ENCODE assay signal across 14 cellular contexts in genomic region chr4:159195400-159195799, GRCh38.
"Had no signal": no experiment of that assay in that cellular context is flagged by ENCODE, and none has a peak within 500 bp of the region (broad histone marks: within the 10 kb centered on the region; RNA-seq: fewer than 3 reads in every experiment).

No MANE protein-coding gene starts in this region.

- H3K4me3 ChIP-seq: heart right ventricle, pancreas, smooth muscle cell had no signal

- H3K27me3 ChIP-seq: heart right ventricle, pancreas had no signal

- H3K4me2 ChIP-seq: smooth muscle cell had no signal

- H3K27ac ChIP-seq: pancreas had no signal

- ATAC-seq: esophagus mucosa, heart right ventricle, right cardiac atrium had no signal

- DNase-seq: effector CD4-positive, alpha-beta T cell; endodermal cell; heart right ventricle; hypothalamus; kidney glomerular epithelial cell; mesendoderm; naive B cell; occipital lobe; pancreas; right cardiac atrium; stimulated activated CD4-positive, alpha-beta T cell treated with anti-CD3 and anti-CD28 coated beads, Interleukin-2, amount 100 ng/mL, for 48 hours; stimulated activated naive CD4-positive, alpha-beta T cell treated with Interleukin-2 at 50 U/mL for 16 hours had no signal

- H3K36me3 ChIP-seq: pancreas had no signal

- H3K9me3 ChIP-seq: heart right ventricle, pancreas had no signal
